Comparison of ENCODE assay signal across 6 cellular contexts in genomic region chr1:91325456-91325855, GRCh38.
"Had no signal": no experiment of that assay in that cellular context is flagged by ENCODE, and none has a peak within 500 bp of the region (broad histone marks: within the 10 kb centered on the region; RNA-seq: fewer than 3 reads in every experiment).

No MANE protein-coding gene starts in this region.

- H2AFZ ChIP-seq: GM23338 had no signal

- H3K4me3 ChIP-seq: GM23338 had no signal

- H3K4me2 ChIP-seq: GM23338 had no signal

- H3K27ac ChIP-seq: HL-60 had no signal

- H3K9me3 Mint-ChIP-seq: GM23338 had no signal

- DNase-seq: H9, HCEC 1CT had no signal

- ATAC-seq: GM23338, HepG2 had no signal

- H3K4me1 Mint-ChIP-seq: GM23338, H9, IgD-negative memory B cell had no signal

- H3K4me3 Mint-ChIP-seq: GM23338, H9, IgD-negative memory B cell had no signal

- H3K36me3 Mint-ChIP-seq: IgD-negative memory B cell had no signal

- H3K27ac Mint-ChIP-seq: GM23338, H9, IgD-negative memory B cell had no signal
